Comparison of ENCODE assay signal across 16 cellular contexts in genomic region chr3:112167758-112168157, GRCh38. TPM values are rescaled to one million over a fixed set of nuclear protein-coding genes. Genes with fewer than 3 reads are reported as not detected.
DNase-seq lines count a peak whose midpoint lies in the region; ATAC-seq and TF ChIP-seq lines count a peak whose summit lies in the region.
"Had no signal": no experiment of that assay in that cellular context is flagged by ENCODE, and none has a peak within 500 bp of the region (broad histone marks: within the 10 kb centered on the region; RNA-seq: fewer than 3 reads in every experiment).

No MANE protein-coding gene starts in this region.

- peak overlapping the region; percentile 38 for H3K4me2 ChIP-seq in DOHH2 (ENCODE audit: low read length)

- H3F3A ChIP-seq in DOHH2 (ENCODE audit: control insufficient read depth, insufficient read depth): no peaks in the 10 kb centered on the region

- peaks cover 2% of the 10 kb centered on the region for H3K36me3 Mint-ChIP-seq in T-cell
- H3K36me3 Mint-ChIP-seq: CD4-positive, CD25-positive, alpha-beta regulatory T cell had no signal

- H3K9me2 ChIP-seq in DOHH2 (replicated peaks; ENCODE audit: control insufficient read depth, low read length): no peaks in the 10 kb centered on the region

- H4K20me1 ChIP-seq in DOHH2 (ENCODE audit: control insufficient read depth, insufficient read depth, low read depth, low read length): no peaks in the 10 kb centered on the region

- DNase-seq in T-cell (no peak), T1000 (lab: John Stamatoyannopoulos, UW) (no peak), COLO668 (lab: John Stamatoyannopoulos, UW; ENCODE audit: unreplicated experiment) (no peak), NCI-H774 (lab: John Stamatoyannopoulos, UW) (no peak)
- DNase-seq: 8988T; activated gamma-delta T cell treated with Interleukin-2 at 50 U/mL for 16 hours; CD4-positive, CD25-positive, alpha-beta regulatory T cell; hippocampal formation; stimulated activated CD4-positive, alpha-beta T cell treated with anti-CD3 and anti-CD28 coated beads, Interleukin-12 subunit alpha, Interleukin-12 subunit beta, amount 100 ng/mL, for 4 hours had no signal

- H3K4me1 ChIP-seq in DOHH2 (ENCODE audit: control insufficient read depth, low read length): peaks cover 13% of the 10 kb centered on the region
- H3K4me1 ChIP-seq: SJSA1 had no signal

- H3K36me3 ChIP-seq in DOHH2 (ENCODE audit: control insufficient read depth, low read length): no peaks in the 10 kb centered on the region
- H3K36me3 ChIP-seq: SJSA1 had no signal

- no peak overlapping the region for H3K27ac ChIP-seq in DOHH2 (ENCODE audit: low read depth, low read length)
- H3K27ac ChIP-seq: SJSA1 had no signal

- no peak overlapping the region for H3K27ac Mint-ChIP-seq in T-cell
- H3K27ac Mint-ChIP-seq: CD4-positive, CD25-positive, alpha-beta regulatory T cell had no signal

- ATAC-seq in GM18907 (IDR thresholded peaks at IDR 0.05; ENCODE audit: unreplicated experiment) (peak; percentile 73), GM21786 (IDR thresholded peaks at IDR 0.05; ENCODE audit: unreplicated experiment) (peak; percentile 89), HG03342 (IDR thresholded peaks at IDR 0.05; ENCODE audit: unreplicated experiment) (peak; percentile 67), T-cell (replicated peaks in 1 of 4) (no peak)
- ATAC-seq: HCT116 had no signal

- no peaks in the 10 kb centered on the region for H3K79me2 ChIP-seq in DOHH2 (ENCODE audit: control insufficient read depth, low read length)

- no peaks in the 10 kb centered on the region for H3K4me1 Mint-ChIP-seq in T-cell
- H3K4me1 Mint-ChIP-seq: CD4-positive, CD25-positive, alpha-beta regulatory T cell had no signal

- H3K9me3 Mint-ChIP-seq in T-cell: peaks cover 5 to 11% (median 6%) of the 10 kb centered on the region in 3 donors

- H3K9me3 ChIP-seq in DOHH2 (ENCODE audit: control insufficient read depth, insufficient read depth, low read length): no peaks in the 10 kb centered on the region
- H3K9me3 ChIP-seq: SJSA1 had no signal

- 0 out of 2 replicates have a peak overlapping the region, but pooled peaks have one; percentile 4 for H3K4me3 ChIP-seq in DOHH2 (ENCODE audit: low read length)
- H3K4me3 ChIP-seq: SJSA1 had no signal

- CTCF ChIA-PET in T-cell (lab: Charles Lee): interaction anchor here in 1 of 2 donors (0.6 to 1.1 kb wide), 2 partner anchors 9 to 376 kb away, joined by 3 to 4 read pairs; no protein-coding TSS in a partner anchor

- H3K27me3 ChIP-seq in DOHH2 (ENCODE audit: control insufficient read depth, low read length): no peaks in the 10 kb centered on the region
- H3K27me3 ChIP-seq: SJSA1 had no signal

- H3K27me3 Mint-ChIP-seq in T-cell: no peaks in the 10 kb centered on the region

- TF ChIP-seq CTCF in DOHH2 (IDR thresholded peaks at IDR 0.05; ENCODE audit: low read depth, low read length, poor library complexity, severe bottlenecking): no peak

- no peak overlapping the region for H3K4me3 Mint-ChIP-seq in T-cell
- H3K4me3 Mint-ChIP-seq: CD4-positive, CD25-positive, alpha-beta regulatory T cell had no signal

- POLR2A ChIA-PET in T-cell (lab: Charles Lee): interaction anchor here (0.6 kb wide), 2 partner anchors 29 to 195 kb away, joined by 3 to 4 read pairs; no protein-coding TSS in a partner anchor

RNA-seq across cellular contexts. Expression of gene GCSAM, which starts 34.7 kb away (rescaled TPM):
- total RNA-seq in T-cell: 10 to 100 TPM; 15.8 to 21.6 (median 18.2) TPM
- total RNA-seq: dermis microvascular lymphatic vessel endothelial cell, SJSA1 had no signal

Comparison
In these comparisons a context has a peak if more than half of its experiments do, and no peak if none do; other contexts are left out.
1. ATAC-seq: peak in GM18907 (single experiment), GM21786 (single experiment) and HG03342 (single experiment); none in T-cell (0 of 4).